In genomic region chr4:67533112-67533511, GRCh38 we compare ENCODE assay signal across 36 cellular contexts. TPM values are rescaled to one million over a fixed set of nuclear protein-coding genes. Genes with fewer than 3 reads are reported as not detected.
"Had no signal": no experiment of that assay in that cellular context is flagged by ENCODE, and none has a peak within 500 bp of the region (broad histone marks: within the 10 kb centered on the region; RNA-seq: fewer than 3 reads in every experiment).

No MANE protein-coding gene starts in this region.

- H3K27me3 ChIP-seq: brain microvascular endothelial cell, Peyer's patch, SJSA1 had no signal

- FAIRE-seq: colon had no signal

- DNase-seq: activated CD4-positive, alpha-beta memory T cell treated with anti-CD3 and anti-CD28 coated beads for 36 hours; activated CD4-positive, alpha-beta T cell treated with anti-CD3 and anti-CD28 coated beads for 4 hours; activated CD4-positive, alpha-beta T cell treated with anti-CD3 and anti-CD28 coated beads, Interleukin-2, amount 50 U/mL, for 1 hour; activated CD8-positive, alpha-beta memory T cell treated with anti-CD3 and anti-CD28 coated beads, Interleukin-2, amount 50 U/mL, for 4 hours; activated effector memory CD4-positive, alpha-beta T cell treated with anti-CD3 and anti-CD28 coated beads, Interleukin-2, amount 50 U/mL, for 16 hours; activated naive CD4-positive, alpha-beta T cell; activated naive CD4-positive, alpha-beta T cell treated with anti-CD3 and anti-CD28 coated beads, Interleukin-2, amount 50 U/mL, for 16 hours; activated naive CD8-positive, alpha-beta T cell treated with anti-CD3 and anti-CD28 coated beads for 36 hours; activated T-cell treated with anti-CD3 and anti-CD28 coated beads for 4 hours; activated T-cell treated with anti-CD3 and anti-CD28 coated beads, Interleukin-2, amount 50 U/mL, for 4 hours; amniotic stem cell; aorta; brain microvascular endothelial cell; central memory CD4-positive, alpha-beta T cell; NCI-H1048; NCI-H1105 treated with DMSO at 0.1 percent for 48 hours; NCI-H1436; NCI-H1694; NCI-H1930; NCI-H2081 treated with DMSO at 0.1 percent for 48 hours; NCI-H226; NCI-H446 treated with DMSO at 0.1 percent for 48 hours; NCI-H524; NCI-H69; NCI-H82; PC-3; Peyer's patch; RPMI8226; SHP77 treated with DMSO at 0.1 percent for 48 hours; SK-N-SH had no signal

- H3K4me1 ChIP-seq: Peyer's patch, SJSA1 had no signal

- H3K4me2 ChIP-seq: SK-N-SH had no signal

- H3K9me3 ChIP-seq: Peyer's patch, SJSA1, SK-N-SH had no signal

- H3K9ac ChIP-seq: SK-N-SH had no signal

- ATAC-seq: activated CD4-positive, CD25-positive, alpha-beta regulatory T cell treated with anti-CD3 and anti-CD28 coated beads, Interleukin-2, amount 50 U/mL, for 24 hours; activated T-cell treated with anti-CD3 and anti-CD28 coated beads, Interleukin-2, amount 50 U/mL, for 4 hours; PC-3; WTC11 had no signal

- H3K4me3 ChIP-seq: Peyer's patch, SJSA1 had no signal

- H3K27ac ChIP-seq: brain microvascular endothelial cell, Peyer's patch, SJSA1 had no signal

RNA-seq across cellular contexts. Expression of gene STAP1, which starts 25.4 kb away (rescaled TPM):
- total RNA-seq: cerebellum, MCF 10A, PC-3, SJSA1, WTC11 had no signal
- polyA plus RNA-seq: aorta, SK-N-SH had no signal
